In genomic region chr7:35551682-35552081, GRCh38 we compare ENCODE assay signal across 2 cellular contexts.
TF ChIP-seq lines count a peak whose summit lies in the region.

No MANE protein-coding gene starts in this region.

TF ChIP-seq in GM23338, 12 proteins besides CTCF, POLR2A, EP300 and RAD21:
- TF ChIP-seq ETS1 (IDR thresholded peaks at IDR 0.05) (no peak), POLR2AphosphoS5 (IDR thresholded peaks at IDR 0.05; ENCODE audit: low read depth) (no peak), EZH2 (IDR thresholded peaks at IDR 0.05; ENCODE audit: low read depth, unreplicated experiment) (no peak), ZNF331 (CRISPR knock-in tag; IDR thresholded peaks at IDR 0.05; ENCODE audit: low read depth) (no peak), NANOG (IDR thresholded peaks at IDR 0.05; ENCODE audit: borderline replicate concordance) (no peak), EZH2phosphoT487 (IDR thresholded peaks at IDR 0.05; ENCODE audit: unreplicated experiment) (no peak), CREB1 (CRISPR knock-in tag; IDR thresholded peaks at IDR 0.05; ENCODE audit: low read depth) (no peak), REST (IDR thresholded peaks at IDR 0.05; ENCODE audit: unreplicated experiment) (no peak), JUNB (IDR thresholded peaks at IDR 0.05; ENCODE audit: unreplicated experiment) (no peak)

TF ChIP-seq in HCT116, 20 proteins besides CTCF, POLR2A, EP300 and RAD21:
- TF ChIP-seq YY1 (IDR thresholded peaks at IDR 0.05; ENCODE audit: extremely low read depth, insufficient replicate concordance, low read depth, low read length) (no peak), SP1 (IDR thresholded peaks at IDR 0.05; ENCODE audit: low read depth) (no peak), SRF (IDR thresholded peaks at IDR 0.05; ENCODE audit: low read depth) (no peak), EZH2phosphoT487 (IDR thresholded peaks at IDR 0.05; ENCODE audit: borderline replicate concordance) (no peak), CBX3 (IDR thresholded peaks at IDR 0.05; ENCODE audit: low read depth) (no peak), MAX (IDR thresholded peaks at IDR 0.05) (no peak), ATF3 (IDR thresholded peaks at IDR 0.05) (no peak), JUND (IDR thresholded peaks at IDR 0.05) (no peak), FOSL1 (IDR thresholded peaks at IDR 0.05; ENCODE audit: low read depth) (no peak), POLR2AphosphoS5 (IDR thresholded peaks at IDR 0.05; ENCODE audit: low read depth, low read length) (no peak), EGR1 (IDR thresholded peaks at IDR 0.05; ENCODE audit: low read depth) (no peak), ZNF274 (IDR thresholded peaks at IDR 0.05; ENCODE audit: low read depth, low read length) (no peak), EZH2 (IDR thresholded peaks at IDR 0.05) (no peak), ZFX (IDR thresholded peaks at IDR 0.05) (no peak), TCF7L2 (IDR thresholded peaks at IDR 0.05; ENCODE audit: borderline replicate concordance, extremely low read depth, insufficient read depth, insufficient read length) (no peak), SIN3A (IDR thresholded peaks at IDR 0.05; ENCODE audit: low read depth) (no peak), REST (IDR thresholded peaks at IDR 0.05; ENCODE audit: low read depth) (no peak)
